In the genomic region with DNA sequence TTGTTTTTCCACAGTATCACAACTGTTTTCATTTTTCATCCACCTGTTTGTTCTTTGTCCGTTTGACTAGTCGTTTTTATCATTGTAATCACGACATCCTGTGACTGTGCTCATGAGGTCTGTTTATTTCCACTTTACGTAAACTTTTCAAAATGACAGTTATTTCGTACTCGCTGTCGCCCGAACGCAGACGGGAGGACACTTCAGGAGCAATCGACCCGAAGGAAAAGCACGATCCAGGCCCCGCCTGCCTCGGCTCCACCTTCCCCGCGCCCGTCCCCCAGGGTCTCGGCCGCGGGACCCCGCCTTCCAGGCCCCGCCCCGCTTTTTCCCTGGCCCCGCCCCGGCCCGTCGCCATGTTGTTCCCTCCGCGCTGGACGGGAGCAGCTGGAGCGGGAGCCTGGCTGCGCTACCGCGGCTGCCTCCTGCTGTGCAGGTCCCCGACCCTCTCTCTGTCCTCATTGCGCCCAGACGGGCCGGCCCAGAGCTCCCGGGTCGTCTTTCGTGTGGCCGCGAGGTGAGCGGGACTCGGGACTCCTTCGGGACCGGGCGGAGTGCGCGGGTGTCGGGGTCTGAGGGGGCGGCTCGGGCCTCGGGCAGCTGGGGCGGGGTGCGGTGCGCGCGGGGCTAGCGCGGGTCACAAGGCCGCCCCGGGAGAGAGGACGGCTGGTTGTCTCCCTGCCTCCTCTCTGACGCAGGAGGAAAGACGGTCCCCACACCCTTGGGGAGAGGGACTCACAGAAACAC, we compare ENCODE assay signal across 1 cellular context.
TF ChIP-seq lines count a peak whose summit lies in the region.

A gene with protein sequence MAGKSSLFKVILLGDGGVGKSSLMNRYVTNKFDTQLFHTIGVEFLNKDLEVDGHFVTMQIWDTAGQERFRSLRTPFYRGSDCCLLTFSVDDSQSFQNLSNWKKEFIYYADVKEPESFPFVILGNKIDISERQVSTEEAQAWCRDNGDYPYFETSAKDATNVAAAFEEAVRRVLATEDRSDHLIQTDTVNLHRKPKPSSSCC (plus strand): TSS at position 357 of the 747 bp plus-strand sequence. CDS start 19,619 bp downstream, outside the sequence.

TF ChIP-seq in WTC11, 78 proteins besides CTCF, POLR2A, EP300 and RAD21 (continued from another document):
- TF ChIP-seq, protein P1, sequence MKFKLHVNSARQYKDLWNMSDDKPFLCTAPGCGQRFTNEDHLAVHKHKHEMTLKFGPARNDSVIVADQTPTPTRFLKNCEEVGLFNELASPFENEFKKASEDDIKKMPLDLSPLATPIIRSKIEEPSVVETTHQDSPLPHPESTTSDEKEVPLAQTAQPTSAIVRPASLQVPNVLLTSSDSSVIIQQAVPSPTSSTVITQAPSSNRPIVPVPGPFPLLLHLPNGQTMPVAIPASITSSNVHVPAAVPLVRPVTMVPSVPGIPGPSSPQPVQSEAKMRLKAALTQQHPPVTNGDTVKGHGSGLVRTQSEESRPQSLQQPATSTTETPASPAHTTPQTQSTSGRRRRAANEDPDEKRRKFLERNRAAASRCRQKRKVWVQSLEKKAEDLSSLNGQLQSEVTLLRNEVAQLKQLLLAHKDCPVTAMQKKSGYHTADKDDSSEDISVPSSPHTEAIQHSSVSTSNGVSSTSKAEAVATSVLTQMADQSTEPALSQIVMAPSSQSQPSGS (CRISPR knock-in tag; IDR thresholded peaks at IDR 0.05; ENCODE audit: borderline replicate concordance, low read depth), result no peak
- TF ChIP-seq FOXK1 (CRISPR knock-in tag; IDR thresholded peaks at IDR 0.05), result peak; percentile 48; the same call in 1 of the 2 replicates
